ENCODE assay signal across 8 cellular contexts in the genomic region with DNA sequence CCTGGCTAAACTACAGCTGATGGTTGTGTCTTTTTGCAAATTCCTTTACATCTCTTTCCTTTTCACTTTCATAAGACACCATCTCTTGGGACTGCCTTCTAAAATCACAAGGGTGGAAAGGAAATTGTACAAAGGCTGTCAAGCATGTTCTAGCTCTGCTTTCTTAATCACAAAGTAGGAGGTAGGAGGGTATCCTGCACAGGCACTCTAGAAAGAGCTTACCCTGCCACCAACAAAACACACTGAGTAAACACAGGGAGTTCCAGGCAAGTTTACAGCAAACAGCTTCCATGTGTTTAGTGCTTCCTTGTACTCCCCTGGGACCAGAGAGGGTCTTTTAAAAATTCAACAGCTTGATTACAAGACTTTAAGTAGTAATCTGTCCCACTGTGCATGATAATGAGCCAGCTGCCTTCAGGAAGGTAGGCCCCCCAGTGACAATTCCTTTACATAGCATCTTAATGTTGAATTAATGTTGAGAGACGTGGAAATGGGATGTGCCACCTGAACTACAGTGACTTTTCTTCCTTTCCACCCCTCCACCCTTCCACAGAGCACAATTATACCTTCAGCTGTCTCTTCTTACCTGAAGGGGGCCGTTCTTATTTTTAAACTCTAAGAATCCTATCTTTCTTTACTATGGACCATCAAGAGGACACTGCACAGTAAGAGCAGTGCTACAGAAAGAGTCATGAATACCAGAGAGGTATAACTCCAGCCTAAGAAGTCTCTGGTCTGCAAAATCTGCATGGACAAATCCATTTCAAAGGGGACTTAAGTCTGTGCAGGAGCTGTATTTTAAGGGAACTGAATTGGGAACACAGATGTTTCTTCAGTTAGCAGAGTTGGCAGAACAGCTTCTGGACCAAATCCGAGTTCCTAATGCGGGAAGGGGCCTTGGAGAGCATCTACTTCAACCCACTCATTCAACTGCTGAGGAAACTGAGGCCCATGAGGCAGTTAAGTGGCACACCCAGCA. TPM values are rescaled to one million over a fixed set of nuclear protein-coding genes. Genes with fewer than 3 reads are reported as not detected.
DNase-seq lines count a peak whose midpoint lies in the region; ATAC-seq and TF ChIP-seq lines count a peak whose summit lies in the region.

No MANE protein-coding gene starts in this region.

- H3K9me3 ChIP-seq in SK-N-SH: no peaks in the 10 kb centered on the region
- H3K9me3 ChIP-seq in sigmoid colon: no peaks in the 10 kb centered on the region

- H3K36me3 ChIP-seq in SK-N-SH (replicated peaks in 1 of 2; ENCODE audit: control insufficient read depth in 1 of 2, insufficient read depth in 2 of 2, low read length in 1 of 2): peaks cover 0 to 11% of the 10 kb centered on the region in 2 experiments
- no peaks in the 10 kb centered on the region for H3K36me3 ChIP-seq in sigmoid colon

- TF ChIP-seq POLR2A in sigmoid colon (IDR thresholded peaks at IDR 0.05): no peak

- 54% methylated on average over 4 of the region's 4 CpGs for WGBS in SK-N-SH (ENCODE audit: low lambda C conversion rate)
- 11 to 30% methylated on average over 4 of the region's 4 CpGs for WGBS in sigmoid colon, 2 donors

- DNase-seq in SKM-1 treated with dmso at 0.1 percent for 144 hours (lab: John Stamatoyannopoulos, UW; ENCODE audit: unreplicated experiment): peak; percentile 16
- no peak for DNase-seq in SKM-1 (lab: John Stamatoyannopoulos, UW; ENCODE audit: unreplicated experiment)
- DNase-seq in SK-N-SH: peak; percentile 54
- DNase-seq in left ventricle myocardium superior: no peak
- no peak for DNase-seq in sigmoid colon
- no peak for DNase-seq in posterior cingulate gyrus
- no peak for DNase-seq in T-helper 2 cell
- DNase-seq in cerebellar nuclear complex (lab: John Stamatoyannopoulos, UW): no peak

- ATAC-seq in left ventricle myocardium superior: peak; percentile 29

- peak overlapping the region; percentile 75; the same call in 1 of the 2 replicates for H3K9ac ChIP-seq in SK-N-SH

- no peak overlapping the region for H2AFZ ChIP-seq in SK-N-SH (ENCODE audit: low read depth)

- peaks cover 57% of the 10 kb centered on the region for H3K79me2 ChIP-seq in SK-N-SH (ENCODE audit: insufficient read depth)

- peak overlapping the region; percentile 87 to 95 for H3K4me3 ChIP-seq in SK-N-SH (ENCODE audit: low read depth in 2 of 2, low read length in 1 of 2)
- H3K4me3 ChIP-seq in sigmoid colon: peak overlapping the region; percentile 73 to 95 (median 90)

- H3K27ac ChIP-seq in SK-N-SH (ENCODE audit: low read depth in 2 of 2, low read length in 1 of 2) (peak overlapping the region in 1 of 2 experiments; percentile 98; a peak in 2 of 4 replicates), sigmoid colon (peak overlapping the region; percentile 89 to 96 (median 92))

- TF ChIP-seq CTCF in SK-N-SH (IDR thresholded peaks at IDR 0.05) (peak; percentile 59), sigmoid colon (IDR thresholded peaks at IDR 0.05) (peak in 2 of 4 experiments; percentile 24 to 27)

- H3K4me1 ChIP-seq in SK-N-SH (ENCODE audit: control insufficient read depth in 1 of 2, insufficient read depth in 2 of 2, low read depth in 1 of 2, low read length in 1 of 2) (peaks cover 0 to 19% of the 10 kb centered on the region in 2 experiments; a peak in 2 of 4 replicates), sigmoid colon (peaks cover 0 to 53% (median 31%) of the 10 kb centered on the region in 4 donors)

- CTCF ChIA-PET in SK-N-SH (lab: Yijun Ruan, JAX): interaction anchor here (0.6 to 3.4 kb wide), 31 partner anchors 8 to 1300 kb away, joined by 3 to 21 read pairs (median 4); no protein-coding TSS in a partner anchor

- POLR2A ChIA-PET in SK-N-SH (lab: Yijun Ruan, JAX): interaction anchor here (0.6 to 1.3 kb wide), 5 partner anchors 214 to 936 kb away, joined by 3 to 4 read pairs (median 3); no protein-coding TSS in a partner anchor

- TF ChIP-seq EP300 in SK-N-SH (IDR thresholded peaks at IDR 0.05; ENCODE audit: borderline replicate concordance in 1 of 2, low read depth in 1 of 2, low read length in 1 of 2) (no peak), sigmoid colon (IDR thresholded peaks at IDR 0.05) (no peak)

- no peaks in the 10 kb centered on the region for H3F3A ChIP-seq in SK-N-SH (replicated peaks; ENCODE audit: insufficient read depth)

- H3K4me2 ChIP-seq in SK-N-SH: peak overlapping the region; percentile 86

- peak; percentile 64 for TF ChIP-seq RAD21 in SK-N-SH (IDR thresholded peaks at IDR 0.05; ENCODE audit: low read length)

- no peaks in the 10 kb centered on the region for H3K9me2 ChIP-seq in SK-N-SH

- H3K27me3 ChIP-seq in SK-N-SH (ENCODE audit: insufficient read depth) (no peaks in the 10 kb centered on the region), sigmoid colon (no peaks in the 10 kb centered on the region)

- intact Hi-C loops in left ventricle myocardium superior (cut with micrococcal nuclease): loop anchor here (10.0 kb wide), 1 partner anchor 62 kb away; no protein-coding TSS in a partner anchor
- intact Hi-C loops in sigmoid colon (cut with DNase I): loop anchor here (2.0 to 10.0 kb wide), 4 partner anchors 100 to 762 kb away; no protein-coding TSS in a partner anchor
- intact Hi-C loops in posterior cingulate gyrus (cut with DNase I): no loop called here

- peaks cover 48% of the 10 kb centered on the region; the same call in 1 of the 2 replicates for H4K20me1 ChIP-seq in SK-N-SH (ENCODE audit: insufficient read depth)

TF ChIP-seq in SK-N-SH, 30 proteins besides CTCF, POLR2A, EP300 and RAD21:
- TF ChIP-seq, protein P1, sequence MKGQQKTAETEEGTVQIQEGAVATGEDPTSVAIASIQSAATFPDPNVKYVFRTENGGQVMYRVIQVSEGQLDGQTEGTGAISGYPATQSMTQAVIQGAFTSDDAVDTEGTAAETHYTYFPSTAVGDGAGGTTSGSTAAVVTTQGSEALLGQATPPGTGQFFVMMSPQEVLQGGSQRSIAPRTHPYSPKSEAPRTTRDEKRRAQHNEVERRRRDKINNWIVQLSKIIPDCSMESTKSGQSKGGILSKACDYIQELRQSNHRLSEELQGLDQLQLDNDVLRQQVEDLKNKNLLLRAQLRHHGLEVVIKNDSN (IDR thresholded peaks at IDR 0.05; ENCODE audit: borderline replicate concordance, low read depth): no peak
- TF ChIP-seq TCF12 (IDR thresholded peaks at IDR 0.05) (no peak), NFIC (IDR thresholded peaks at IDR 0.05; ENCODE audit: borderline replicate concordance) (no peak), SMC3 (IDR thresholded peaks at IDR 0.05; ENCODE audit: low read depth, low read length) (peak; percentile 34; the same call in 1 of the 2 replicates), EZH2phosphoT487 (IDR thresholded peaks at IDR 0.05; ENCODE audit: borderline replicate concordance, low read depth) (no peak), GATA2 (CRISPR knock-in tag; IDR thresholded peaks at IDR 0.05) (no peak), ELF1 (IDR thresholded peaks at IDR 0.05) (no peak)

RNA-seq across cellular contexts. Expression of a gene that starts 2.2 kb away (rescaled TPM):
- polyA plus RNA-seq in SK-N-SH (2012; rRNA removed) (32.2 and 38.1 TPM in 2 replicates), sigmoid colon (10 to 100 TPM in 2 of 3 donors, 1 to 10 TPM in 1; 4.9 to 20.7 (median 16.8) TPM)
- polyA plus RNA-seq in SK-N-SH (2012; cell fraction: cytosol; rRNA removed): 28.3 and 34.6 TPM in 2 replicates
- 20.8 and 34.3 TPM in 2 replicates for polyA plus RNA-seq in SK-N-SH (2012; cell fraction: nucleus; rRNA removed)
- total RNA-seq in left ventricle myocardium superior (140 TPM), sigmoid colon (100 to 1,000 TPM in 2 of 4 donors, 10 to 100 TPM in 2; 92.8 to 136 (median 109) TPM)

Comparison
In these comparisons a context has a peak if more than half of its experiments do, and no peak if none do; other contexts are left out.
1. DNase-seq: peak in SKM-1 treated with dmso at 0.1 percent for 144 hours (single experiment) and SK-N-SH (single experiment); none in SKM-1 (single experiment), left ventricle myocardium superior (single experiment), sigmoid colon (single experiment), posterior cingulate gyrus (0 of 10), T-helper 2 cell (0 of 5) and cerebellar nuclear complex (0 of 2).